In genomic region chr20:55978550-55978949, GRCh38 we compare ENCODE assay signal across 33 cellular contexts. TPM values are rescaled to one million over a fixed set of nuclear protein-coding genes. Genes with fewer than 3 reads are reported as not detected.
"Had no signal": no experiment of that assay in that cellular context is flagged by ENCODE, and none has a peak within 500 bp of the region (broad histone marks: within the 10 kb centered on the region; RNA-seq: fewer than 3 reads in every experiment).

No MANE protein-coding gene starts in this region.

- H3K27me3 ChIP-seq: esophagus muscularis mucosa, gastroesophageal sphincter, ovary, spleen, transverse colon had no signal

- H3K36me3 ChIP-seq: esophagus muscularis mucosa, gastroesophageal sphincter, heart left ventricle, ovary, spleen, thoracic aorta, transverse colon had no signal

- H3K9me3 ChIP-seq: esophagus muscularis mucosa, gastroesophageal sphincter, heart left ventricle, ovary, psoas muscle, thoracic aorta, transverse colon had no signal

- H3K27ac ChIP-seq: coronary artery, foreskin keratinocyte, heart left ventricle, ovary, psoas muscle, skin epidermis, spleen, thoracic aorta, transverse colon had no signal

- H3K4me1 ChIP-seq: foreskin keratinocyte, heart left ventricle, psoas muscle, spleen had no signal

- ATAC-seq: foreskin keratinocyte; gastroesophageal sphincter; heart left ventricle; left colon; naive thymus-derived CD4-positive, alpha-beta T cell; psoas muscle; right cardiac atrium; stimulated activated memory B cell treated with anti-CD40 and anti-IgM and Interleukin-4, amounts not matched to agents 10 μg/mL and 1 μg/mL and 100 μg/mL, for 72 hours; stimulated activated naive CD8-positive, alpha-beta T cell treated with anti-CD3 and anti-CD28 coated beads, Interleukin-15, Interleukin-2, amounts not matched to agents 100 U/mL and 50 U/mL, for 24 hours had no signal

- FAIRE-seq: endothelial cell of umbilical vein had no signal

- DNase-seq: dermis blood vessel endothelial cell; effector memory CD4-positive, alpha-beta T cell; foreskin keratinocyte; heart left ventricle; hippocampal formation; immature natural killer cell; islet precursor cell; kidney glomerular epithelial cell; left colon; mammary epithelial cell; mesendoderm; midbrain; naive thymus-derived CD4-positive, alpha-beta T cell; nephron progenitor cell; nucleus accumbens; psoas muscle; right cardiac atrium; spleen; stimulated activated CD4-positive, alpha-beta T cell treated with anti-CD3 and anti-CD28 coated beads, Interleukin-4, amount 100 ng/mL, for 4 hours; stimulated activated naive CD8-positive, alpha-beta T cell treated with anti-CD3 and anti-CD28 coated beads, Interleukin-15, Interleukin-2, amounts not matched to agents 100 U/mL and 50 U/mL, for 24 hours; transverse colon had no signal

- H3K4me3 ChIP-seq: esophagus muscularis mucosa, gastroesophageal sphincter, heart left ventricle, ovary, psoas muscle, skin epidermis, spleen, thoracic aorta, transverse colon had no signal

RNA-seq across cellular contexts. Expression of gene CBLN4, which starts 26.8 kb away (rescaled TPM):
- total RNA-seq: dermis blood vessel endothelial cell; endothelial cell of umbilical vein; epithelial cell of proximal tubule; fibroblast of lung; foreskin keratinocyte; mammary epithelial cell; mucosa of gallbladder; naive thymus-derived CD4-positive, alpha-beta T cell; renal cortical epithelial cell; right cardiac atrium; spleen; thoracic aorta had no signal
